Comparison of ENCODE assay signal across 15 cellular contexts in the genomic region with DNA sequence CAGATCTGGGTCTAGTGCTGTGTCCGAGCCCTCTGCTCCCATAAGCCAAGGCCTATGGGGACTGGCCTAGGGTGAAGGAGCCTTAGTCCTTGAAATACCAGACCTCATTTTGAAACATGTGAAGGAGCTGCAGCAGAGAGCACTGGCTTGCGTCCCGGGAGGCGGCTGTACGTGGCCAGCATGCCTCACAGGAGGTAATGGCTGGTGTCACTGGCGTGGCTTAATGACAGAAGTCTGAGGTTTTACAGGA.
DNase-seq lines count a peak whose midpoint lies in the region; ATAC-seq and TF ChIP-seq lines count a peak whose summit lies in the region.
"Had no signal": no experiment of that assay in that cellular context is flagged by ENCODE, and none has a peak within 500 bp of the region (broad histone marks: within the 10 kb centered on the region; RNA-seq: fewer than 3 reads in every experiment).

No MANE protein-coding gene starts in this region.

- ATAC-seq in left ventricle myocardium superior (no peak), upper lobe of left lung (ENCODE audit: low FRiP score in 2 of 2) (peak; percentile 24 to 41), GM19397 (IDR thresholded peaks at IDR 0.05; ENCODE audit: unreplicated experiment) (no peak)
- ATAC-seq: K562 had no signal

- no peak for TF ChIP-seq EP300 in upper lobe of left lung (IDR thresholded peaks at IDR 0.05)

- H3K4me1 ChIP-seq in right atrium auricular region (no peaks in the 10 kb centered on the region), upper lobe of left lung (no peaks in the 10 kb centered on the region), SJCRH30 (peaks cover 13% of the 10 kb centered on the region)

- TF ChIP-seq CTCF in right atrium auricular region (IDR thresholded peaks at IDR 0.05) (no peak), upper lobe of left lung (IDR thresholded peaks at IDR 0.05) (no peak)

- H3K27me3 ChIP-seq in right atrium auricular region (no peaks in the 10 kb centered on the region), upper lobe of left lung (no peaks in the 10 kb centered on the region), SJCRH30 (no peaks in the 10 kb centered on the region)

- TF ChIP-seq POLR2A in upper lobe of left lung (IDR thresholded peaks at IDR 0.05) = no peak

- H3K4me3 ChIP-seq in right atrium auricular region = no peak overlapping the region
- H3K4me3 ChIP-seq in upper lobe of left lung = no peak overlapping the region
- H3K4me3 ChIP-seq in SJCRH30 = no peak overlapping the region
- H3K4me3 ChIP-seq: K562 had no signal

- intact Hi-C loops in left ventricle myocardium superior (cut with micrococcal nuclease) (no loop called here), head of caudate nucleus (cut with DNase I) (no loop called here)

- H3K36me3 ChIP-seq in right atrium auricular region = no peaks in the 10 kb centered on the region
- H3K36me3 ChIP-seq in upper lobe of left lung = no peaks in the 10 kb centered on the region
- no peaks in the 10 kb centered on the region for H3K36me3 ChIP-seq in SJCRH30

- DNase-seq in left ventricle myocardium superior (peak; percentile 27), right atrium auricular region (ENCODE audit: low spot score) (no peak), head of caudate nucleus (peak in 28 of 42 donors; percentile 9 to 69 (median 42)), pons (ENCODE audit: low spot score) (peak; percentile 25), upper lobe of left lung (peak; percentile 60 to 64), SJCRH30 (no peak)
- DNase-seq in activated naive CD4-positive, alpha-beta T cell (lab: John Stamatoyannopoulos, UW) = no peak
- DNase-seq: DMS79, HFFc6, NCI-H1436, NCI-H2029 treated with DMSO at 0.1 percent for 48 hours, NCI-H345, NCI-H526 treated with DMSO at 0.1 percent for 48 hours had no signal

- H3K9me3 ChIP-seq in right atrium auricular region = no peaks in the 10 kb centered on the region
- no peaks in the 10 kb centered on the region for H3K9me3 ChIP-seq in upper lobe of left lung
- H3K9me3 ChIP-seq in SJCRH30 (replicated peaks) = no peaks in the 10 kb centered on the region

- H3K27ac ChIP-seq in right atrium auricular region (no peak overlapping the region), upper lobe of left lung (no peak overlapping the region), SJCRH30 (no peak overlapping the region)

- 68 to 100% methylated on average over 5 to 6 of the region's 6 CpGs for WGBS in upper lobe of left lung, 2 donors

Comparison
In these comparisons a context has a peak if more than half of its experiments do, and no peak if none do; other contexts are left out.
1. DNase-seq: peak in left ventricle myocardium superior (single experiment), head of caudate nucleus (28 of 42), pons (single experiment) and upper lobe of left lung (2 of 2); none in right atrium auricular region (single experiment), SJCRH30 (0 of 2) and activated naive CD4-positive, alpha-beta T cell (0 of 4).
2. ATAC-seq: peak in upper lobe of left lung (2 of 2); none in left ventricle myocardium superior (single experiment) and GM19397 (single experiment).